Comparison of ENCODE assay signal across 10 cellular contexts in the genomic region with DNA sequence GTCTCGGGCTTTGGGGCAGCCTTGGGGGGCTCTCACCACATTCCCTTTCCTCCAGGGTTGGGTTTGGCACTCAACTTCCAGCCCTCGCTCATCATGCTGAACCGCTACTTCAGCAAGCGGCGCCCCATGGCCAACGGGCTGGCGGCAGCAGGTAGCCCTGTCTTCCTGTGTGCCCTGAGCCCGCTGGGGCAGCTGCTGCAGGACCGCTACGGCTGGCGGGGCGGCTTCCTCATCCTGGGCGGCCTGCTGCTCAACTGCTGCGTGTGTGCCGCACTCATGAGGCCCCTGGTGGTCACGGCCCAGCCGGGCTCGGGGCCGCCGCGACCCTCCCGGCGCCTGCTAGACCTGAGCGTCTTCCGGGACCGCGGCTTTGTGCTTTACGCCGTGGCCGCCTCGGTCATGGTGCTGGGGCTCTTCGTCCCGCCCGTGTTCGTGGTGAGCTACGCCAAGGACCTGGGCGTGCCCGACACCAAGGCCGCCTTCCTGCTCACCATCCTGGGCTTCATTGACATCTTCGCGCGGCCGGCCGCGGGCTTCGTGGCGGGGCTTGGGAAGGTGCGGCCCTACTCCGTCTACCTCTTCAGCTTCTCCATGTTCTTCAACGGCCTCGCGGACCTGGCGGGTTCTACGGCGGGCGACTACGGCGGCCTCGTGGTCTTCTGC. TPM values are rescaled to one million over a fixed set of nuclear protein-coding genes. Genes with fewer than 3 reads are reported as not detected.
DNase-seq lines count a peak whose midpoint lies in the region; ATAC-seq, FAIRE-seq and TF ChIP-seq lines count a peak whose summit lies in the region.
"Had no signal": no experiment of that assay in that cellular context is flagged by ENCODE, and none has a peak within 500 bp of the region (broad histone marks: within the 10 kb centered on the region; RNA-seq: fewer than 3 reads in every experiment).

No MANE protein-coding gene starts in this region.

- H2BK120ac ChIP-seq in neuronal stem cell (ENCODE audit: low read depth, low read length), result no peak overlapping the region

- 92% methylated on average over 29 of the region's 59 CpGs for WGBS in K562 (ENCODE audit: insufficient coverage, low coverage, missing lambda C conversion rate)
- WGBS in neuronal stem cell (ENCODE audit: extremely low coverage in 2 of 2, insufficient read length in 2 of 2, insufficient replicate concordance in 1 of 2), 2 donors, result no CpG with 5 or more reads among the region's 59 CpGs

- peak overlapping the region; percentile 1 for H2AK5ac ChIP-seq in neuronal stem cell (ENCODE audit: low read depth, low read length)

- H3K36me3 ChIP-seq in right atrium auricular region, result peaks cover 3% of the 10 kb centered on the region
- H3K36me3 ChIP-seq in K562 (ENCODE audit: control insufficient read depth, insufficient read depth, low read length), result peaks cover 11% of the 10 kb centered on the region; the same call in 1 of the 3 replicates
- peaks cover 14 to 39% of the 10 kb centered on the region in 2 donors for H3K36me3 ChIP-seq in neuronal stem cell (replicated peaks in 1 of 2; ENCODE audit: control insufficient read depth in 2 of 2, insufficient read depth in 2 of 2, low read length in 2 of 2)

- peaks cover 8% of the 10 kb centered on the region for H3K79me1 ChIP-seq in neuronal stem cell (ENCODE audit: low read depth, low read length)

- H3K4me1 ChIP-seq in right atrium auricular region, result peaks cover 0 to 76% of the 10 kb centered on the region in 2 donors
- H3K4me1 ChIP-seq in K562 (replicated peaks in 1 of 2; ENCODE audit: control insufficient read depth in 2 of 2, insufficient read depth in 2 of 2, low read length in 2 of 2), result peaks cover 61 to 97% of the 10 kb centered on the region in 2 experiments
- peaks cover 6 to 9% of the 10 kb centered on the region in 2 donors for H3K4me1 ChIP-seq in neuronal stem cell (ENCODE audit: control insufficient read depth in 2 of 2, insufficient read depth in 1 of 2, low read depth in 1 of 2, low read length in 2 of 2)

- in situ Hi-C loops in K562 (cut with MboI), result no loop called here

- no peak for TF ChIP-seq RAD21 in K562 (CRISPR knock-in tag; conservative IDR thresholded peaks at IDR 0.05 in 1 of 2, IDR thresholded peaks at IDR 0.05 in 1 of 2)

- no TSS peak for BruUV-seq in K562 (replicated peaks; lab: Mats Ljungman, UMichigan)

- DNase-seq in left ventricle myocardium superior (peak; percentile 39), right atrium auricular region (ENCODE audit: low spot score) (no peak), K562 (ENCODE audit: extremely low read depth in 1 of 4, low spot score in 3 of 4) (no peak), neuronal stem cell (ENCODE audit: low spot score) (no peak), NCI-H2196 treated with DMSO at 0.1 percent for 48 hours (lab: John Stamatoyannopoulos, UW; ENCODE audit: unreplicated experiment) (no peak), NOMO-1 treated with DMSO at 0.1 percent for 48 hours (lab: John Stamatoyannopoulos, UW; ENCODE audit: unreplicated experiment) (no peak), SW480 (ENCODE audit: low spot score) (no peak), caudate nucleus (lab: John Stamatoyannopoulos, UW) (no peak)
- DNase-seq: AML-193, foreskin keratinocyte had no signal

- TF ChIP-seq CTCF in right atrium auricular region (IDR thresholded peaks at IDR 0.05), result no peak
- no peak for TF ChIP-seq CTCF in K562 (IDR thresholded peaks at IDR 0.05 in 2 of 3, conservative IDR thresholded peaks at IDR 0.05 in 1 of 3; ENCODE audit: insufficient read depth in 2 of 3, low read depth in 1 of 3, low read length in 3 of 3)

- TF ChIP-seq EP300 in K562 (IDR thresholded peaks at IDR 0.05; ENCODE audit: low read length), result no peak

- H2BK15ac ChIP-seq in neuronal stem cell (ENCODE audit: low read length), result peak overlapping the region; percentile 49

- no peak overlapping the region for H3K4ac ChIP-seq in neuronal stem cell (ENCODE audit: low read length)

- H2BK12ac ChIP-seq in neuronal stem cell (ENCODE audit: low read length), result peak overlapping the region; percentile 90

- H3K4me2 ChIP-seq in K562 (ENCODE audit: insufficient read depth, low read length), result peak overlapping the region; percentile 56
- no peak overlapping the region for H3K4me2 ChIP-seq in neuronal stem cell (ENCODE audit: insufficient read depth, low read length, poor library complexity, severe bottlenecking)

- peak overlapping the region; percentile 96 for H3K23ac ChIP-seq in neuronal stem cell (ENCODE audit: low read depth, low read length, poor library complexity)

- H3K4me3 ChIP-seq in right atrium auricular region (no peak overlapping the region), K562 (no peak overlapping the region), neuronal stem cell (ENCODE audit: low read length in 2 of 2) (no peak overlapping the region)

- POLR2A ChIA-PET in K562 (lab: Yijun Ruan, JAX), result interaction anchor here (0.5 to 1.3 kb wide), 3 partner anchors 65 to 362 kb away, joined by 3 read pairs; no protein-coding TSS in a partner anchor

- H3K27ac ChIP-seq in right atrium auricular region (no peak overlapping the region), K562 (ENCODE audit: extremely low read depth, low read depth, low read length) (no peak overlapping the region), neuronal stem cell (replicated peaks; ENCODE audit: low read length) (no peak overlapping the region), caudate nucleus (ENCODE audit: low read depth, low read length) (no peak overlapping the region)

- H4K8ac ChIP-seq in neuronal stem cell (ENCODE audit: low read depth, low read length), result no peak overlapping the region

- H3K18ac ChIP-seq in neuronal stem cell (ENCODE audit: low read length), result peak overlapping the region; percentile 91

- H3K79me2 ChIP-seq in K562 (ENCODE audit: control insufficient read depth, insufficient read depth, low read length), result peaks cover 24% of the 10 kb centered on the region; the same call in 2 of the 3 replicates

- H3K9me1 ChIP-seq in K562 (ENCODE audit: control insufficient read depth, insufficient read depth, low read length), result no peaks in the 10 kb centered on the region

- intact Hi-C loops in left ventricle myocardium superior (cut with micrococcal nuclease), result no loop called here
- intact Hi-C loops in K562 (cut with micrococcal nuclease), result loop anchor here (5.0 kb wide), 1 partner anchor 100 kb away; no protein-coding TSS in a partner anchor

- H3K9me3 ChIP-seq in right atrium auricular region, result no peaks in the 10 kb centered on the region
- no peaks in the 10 kb centered on the region for H3K9me3 ChIP-seq in K562 (replicated peaks; ENCODE audit: control insufficient read depth, insufficient read depth, low read depth, low read length)
- no peaks in the 10 kb centered on the region for H3K9me3 ChIP-seq in neuronal stem cell (replicated peaks in 1 of 2; ENCODE audit: control insufficient read depth in 2 of 2, insufficient read depth in 1 of 2, low read depth in 1 of 2, low read length in 2 of 2)

- CTCF ChIA-PET in K562 (lab: Yijun Ruan, JAX; ENCODE audit: low intra/inter-chr PET ratio), result interaction anchor here (0.5 to 1.5 kb wide), 4 partner anchors 83 to 277 kb away, joined by 3 to 18 read pairs (median 3); no protein-coding TSS in a partner anchor

- no peak for TF ChIP-seq POLR2A in K562 (conservative IDR thresholded peaks at IDR 0.05)

- 0 out of 2 replicates have a peak, but pooled peaks cover 2% of the 10 kb centered on the region for H4K20me1 ChIP-seq in K562 (replicated peaks; ENCODE audit: control insufficient read depth, insufficient read depth, low read length)

- H3K9ac ChIP-seq in K562 (ENCODE audit: insufficient read depth in 1 of 2, low read depth in 2 of 2, low read length in 2 of 2), result peak overlapping the region in 1 of 2 experiments; percentile 90; a peak in 1 of 4 replicates
- peak overlapping the region; percentile 63 for H3K9ac ChIP-seq in neuronal stem cell (ENCODE audit: low read depth, low read length, poor library complexity)

- peak overlapping the region; percentile 75 for H2BK5ac ChIP-seq in neuronal stem cell (ENCODE audit: low read length)

- ATAC-seq in left ventricle myocardium superior (no peak), K562 (no peak)

- no peak overlapping the region for H3K14ac ChIP-seq in neuronal stem cell (ENCODE audit: low read length)

- FAIRE-seq in K562 (lab: Jason Lieb, UNC), result no peak

- H2AFZ ChIP-seq in K562 (ENCODE audit: low read depth, low read length), result no peak overlapping the region
- H2AFZ ChIP-seq in neuronal stem cell (ENCODE audit: low read length), result no peak overlapping the region

- no peak overlapping the region for H4K91ac ChIP-seq in neuronal stem cell (ENCODE audit: low read depth, low read length, poor library complexity)

- H3K27me3 ChIP-seq in right atrium auricular region, result no peaks in the 10 kb centered on the region
- H3K27me3 ChIP-seq in K562 (ENCODE audit: control insufficient read depth in 2 of 2, insufficient read depth in 2 of 2, low read length in 2 of 2), result no peaks in the 10 kb centered on the region
- peaks cover 0 to 2% (median 0%) of the 10 kb centered on the region in 3 experiments for H3K27me3 ChIP-seq in neuronal stem cell (ENCODE audit: control insufficient read depth in 3 of 3, insufficient read depth in 3 of 3, low read depth in 1 of 3, low read length in 3 of 3)
- H3K27me3 ChIP-seq: foreskin keratinocyte had no signal

RNA-seq across cellular contexts. Expression of gene SLC16A3, which starts 8.4 kb away (rescaled TPM):
- 7.8 TPM for total RNA-seq in left ventricle myocardium superior
- 10 to 100 TPM in 1 of 2 donors, 1 to 10 TPM in 1; 5.0 to 19.5 TPM for total RNA-seq in right atrium auricular region
- total RNA-seq in K562 (2011; cell fraction: chromatin; rRNA removed; ENCODE audit: low replicate concordance), result 2.9 and 6.6 TPM in 2 replicates
- 10.0 and 10.5 TPM in 2 replicates for total RNA-seq in K562 (2011; cell fraction: nucleolus; rRNA removed)
- total RNA-seq in K562 (2011; cell fraction: nucleoplasm; rRNA removed), result 4.4 and 5.7 TPM in 2 replicates
- 1.8 and 2.5 TPM in 2 replicates for total RNA-seq in K562 (2014; rRNA removed)
- total RNA-seq in K562 (2014; rRNA removed; fragmentation: Illumina TruSeq; extraction: Trizol), result 0.11 and 0.13 TPM in 2 replicates
- total RNA-seq in K562 (2015; rRNA removed; fragmentation: Illumina TruSeq; extraction: Trizol), result 1.0 and 1.2 TPM in 2 replicates
- 2.9 and 5.4 TPM in 2 replicates for total RNA-seq in K562 (2021)
- polyA plus RNA-seq in K562 (2011; rRNA removed), result 3.7 and 8.3 TPM in 2 replicates
- polyA plus RNA-seq in K562 (2011; cell fraction: cytosol; rRNA removed), result 9.7 and 12.8 TPM in 2 replicates
- 9.1 and 10.2 TPM in 2 replicates for polyA plus RNA-seq in K562 (2011; cell fraction: nucleus; rRNA removed)
- 4.9 and 9.3 TPM in 2 replicates for polyA plus RNA-seq in K562 (2012)
- polyA plus RNA-seq in K562 (2014; fragmentation: Illumina TruSeq; extraction: Trizol), result 0.58 and 0.78 TPM in 2 replicates
- polyA plus RNA-seq in K562 (2014; fragmentation: Nextera tagmentation; extraction: Ambion mirVana), result not detected
- 0.81 and 1.9 TPM in 2 replicates for polyA plus RNA-seq in K562 (2014; rRNA removed)
- 2.9 and 3.7 TPM in 2 replicates for polyA minus RNA-seq in K562 (2011; rRNA and poly(A)+ RNA removed)
- polyA minus RNA-seq in K562 (2011; cell fraction: cytosol; rRNA and poly(A)+ RNA removed), result 7.0 and 15.5 TPM in 2 replicates
- 4.8 and 6.9 TPM in 2 replicates for polyA minus RNA-seq in K562 (2011; cell fraction: nucleus; rRNA and poly(A)+ RNA removed)
- 3.5 TPM for polyA plus RNA-seq in neuronal stem cell (2013, experiment 1 of 2)
- polyA plus RNA-seq in neuronal stem cell (2013, experiment 2 of 2), result 3.2 TPM

RNA-seq across cellular contexts. Expression of gene CCDC57, which starts 24.6 kb away (rescaled TPM):
- 8.1 TPM for total RNA-seq in left ventricle myocardium superior
- 1 to 10 TPM; 5.1 to 7.4 TPM for total RNA-seq in right atrium auricular region
- 238 and 466 TPM in 2 replicates for total RNA-seq in K562 (2011; cell fraction: chromatin; rRNA removed; ENCODE audit: low replicate concordance)
- 176 and 211 TPM in 2 replicates for total RNA-seq in K562 (2011; cell fraction: nucleolus; rRNA removed)
- 135 and 163 TPM in 2 replicates for total RNA-seq in K562 (2011; cell fraction: nucleoplasm; rRNA removed)
- 13.6 and 19.0 TPM in 2 replicates for total RNA-seq in K562 (2014; rRNA removed)
- total RNA-seq in K562 (2014; rRNA removed; fragmentation: Illumina TruSeq; extraction: Trizol), result 10.7 TPM in 2 replicates
- total RNA-seq in K562 (2015; rRNA removed; fragmentation: Illumina TruSeq; extraction: Trizol), result 17.1 and 18.1 TPM in 2 replicates
- total RNA-seq in K562 (2021), result 33.8 and 36.0 TPM in 2 replicates
- 26.3 and 31.1 TPM in 2 replicates for polyA plus RNA-seq in K562 (2011; rRNA removed)
- polyA plus RNA-seq in K562 (2011; cell fraction: cytosol; rRNA removed), result 15.4 and 18.8 TPM in 2 replicates
- 146 and 224 TPM in 2 replicates for polyA plus RNA-seq in K562 (2011; cell fraction: nucleus; rRNA removed)
- 20.1 and 38.4 TPM in 2 replicates for polyA plus RNA-seq in K562 (2012)
- polyA plus RNA-seq in K562 (2014; fragmentation: Illumina TruSeq; extraction: Trizol), result 12.9 and 19.9 TPM in 2 replicates
- 1 to 10 TPM in 1 of 2 experiments, under 1 TPM in 1; 0.83 to 1.1 TPM for polyA plus RNA-seq in K562 (2014; fragmentation: Nextera tagmentation; extraction: Ambion mirVana)
- polyA plus RNA-seq in K562 (2014; rRNA removed), result 34.8 and 36.2 TPM in 2 replicates
- 15.9 and 16.8 TPM in 2 replicates for polyA minus RNA-seq in K562 (2011; rRNA and poly(A)+ RNA removed)
- polyA minus RNA-seq in K562 (2011; cell fraction: cytosol; rRNA and poly(A)+ RNA removed), result 12.2 and 13.1 TPM in 2 replicates
- polyA minus RNA-seq in K562 (2011; cell fraction: nucleus; rRNA and poly(A)+ RNA removed), result 47.4 and 49.1 TPM in 2 replicates
- polyA plus RNA-seq in neuronal stem cell (2013, experiment 1 of 2), result 26.0 TPM
- 24.0 TPM for polyA plus RNA-seq in neuronal stem cell (2013, experiment 2 of 2)

RNA-seq across cellular contexts. Expression of gene CSNK1D, which starts 36.3 kb away (rescaled TPM):
- total RNA-seq in left ventricle myocardium superior (64.4 TPM), right atrium auricular region (10 to 100 TPM; 31.3 to 32.9 TPM), K562 (2014; rRNA removed) (26.1 and 39.0 TPM in 2 replicates), K562 (2014; rRNA removed; fragmentation: Illumina TruSeq; extraction: Trizol) (35.9 and 41.3 TPM in 2 replicates), K562 (2015; rRNA removed; fragmentation: Illumina TruSeq; extraction: Trizol) (35.7 and 36.6 TPM in 2 replicates), K562 (2021) (95.3 and 114 TPM in 2 replicates)
- total RNA-seq in K562 (2011; cell fraction: chromatin; rRNA removed; ENCODE audit: low replicate concordance), result 268 and 441 TPM in 2 replicates
- 196 and 213 TPM in 2 replicates for total RNA-seq in K562 (2011; cell fraction: nucleolus; rRNA removed)
- total RNA-seq in K562 (2011; cell fraction: nucleoplasm; rRNA removed), result 179 and 187 TPM in 2 replicates
- polyA plus RNA-seq in K562 (2011; rRNA removed) (82.8 and 96.8 TPM in 2 replicates), K562 (2014; fragmentation: Illumina TruSeq; extraction: Trizol) (123 and 133 TPM in 2 replicates), K562 (2014; fragmentation: Nextera tagmentation; extraction: Ambion mirVana) (1 to 10 TPM; 6.5 to 7.4 TPM), K562 (2014; rRNA removed) (81.0 and 90.3 TPM in 2 replicates)
- 51.5 and 60.4 TPM in 2 replicates for polyA plus RNA-seq in K562 (2011; cell fraction: cytosol; rRNA removed)
- 306 and 488 TPM in 2 replicates for polyA plus RNA-seq in K562 (2011; cell fraction: nucleus; rRNA removed)
- 102 and 106 TPM in 2 replicates for polyA plus RNA-seq in K562 (2012)
- polyA minus RNA-seq in K562 (2011; rRNA and poly(A)+ RNA removed), result 56.2 and 74.7 TPM in 2 replicates
- 45.7 and 51.3 TPM in 2 replicates for polyA minus RNA-seq in K562 (2011; cell fraction: cytosol; rRNA and poly(A)+ RNA removed)
- polyA minus RNA-seq in K562 (2011; cell fraction: nucleus; rRNA and poly(A)+ RNA removed), result 71.1 and 74.9 TPM in 2 replicates
- 70.3 TPM for polyA plus RNA-seq in neuronal stem cell (2013, experiment 1 of 2)
- 72.1 TPM for polyA plus RNA-seq in neuronal stem cell (2013, experiment 2 of 2)
